ENCODE assay signal across 8 cellular contexts in genomic region chr22:20741634-20742581, GRCh38. TPM values are rescaled to one million over a fixed set of nuclear protein-coding genes. Genes with fewer than 3 reads are reported as not detected.
DNase-seq lines count a peak whose midpoint lies in the region; ATAC-seq, FAIRE-seq and TF ChIP-seq lines count a peak whose summit lies in the region.

No MANE protein-coding gene starts in this region.

- no peaks in the 10 kb centered on the region for H3K27me3 ChIP-seq in HCT116 (ENCODE audit: insufficient read depth, low read length)
- no peaks in the 10 kb centered on the region for H3K27me3 ChIP-seq in lower lobe of right lung (ENCODE audit: low read depth)
- no peaks in the 10 kb centered on the region for H3K27me3 ChIP-seq in tibial artery

- POLR2A ChIA-PET in HCT116 (lab: Charles Lee) (no interaction called here), MCF 10A (lab: Yijun Ruan, JAX) (interaction anchor here (0.7 kb wide), 1 partner anchor 173 kb away, joined by 3 read pairs; no protein-coding TSS in a partner anchor)

- BruUV-seq in HCT116 (replicated peaks; lab: Mats Ljungman, UMichigan) (no TSS peak), MCF 10A (replicated peaks; lab: Mats Ljungman, UMichigan) (no TSS peak)

- no peaks in the 10 kb centered on the region for H4K20me1 ChIP-seq in HCT116 (ENCODE audit: insufficient read depth)

- CTCF ChIA-PET in HCT116 (lab: Charles Lee): interaction anchor here (0.6 to 1.3 kb wide), 7 partner anchors 12 to 324 kb away, joined by 3 to 5 read pairs (median 4); no protein-coding TSS in a partner anchor
- CTCF ChIA-PET in MCF 10A (lab: Yijun Ruan, JAX): interaction anchor here (0.5 to 2.0 kb wide), 18 partner anchors 8 to 362 kb away, joined by 3 to 11 read pairs (median 4); no protein-coding TSS in a partner anchor

- no peak overlapping the region for H3K27ac Mint-ChIP-seq in MCF 10A (ENCODE audit: low read depth, unreplicated experiment)

- no peak overlapping the region for H3K4me3 Mint-ChIP-seq in MCF 10A (ENCODE audit: unreplicated experiment)

- peaks cover 3 to 6% of the 10 kb centered on the region in 2 experiments; a peak in 2 of 4 replicates for H3K36me3 ChIP-seq in HCT116 (ENCODE audit: control insufficient read depth in 1 of 2, insufficient read depth in 2 of 2, low read length in 2 of 2)
- H3K36me3 ChIP-seq in lower lobe of right lung: peaks cover 73% of the 10 kb centered on the region
- peaks cover 53 to 70% (median 58%) of the 10 kb centered on the region in 3 donors for H3K36me3 ChIP-seq in tibial artery

- H3K4me1 ChIP-seq in HCT116 (ENCODE audit: control insufficient read depth in 1 of 2, insufficient read depth in 2 of 2, low read length in 2 of 2) (no peaks in the 10 kb centered on the region), lower lobe of right lung (peaks cover 5% of the 10 kb centered on the region), tibial artery (no peaks in the 10 kb centered on the region)

- intact Hi-C loops in HCT116 (cut with micrococcal nuclease): loop anchor here (2.0 kb wide), 1 partner anchor 135 kb away; no protein-coding TSS in a partner anchor
- intact Hi-C loops in MCF 10A (cut with micrococcal nuclease): no loop called here
- intact Hi-C loops in lower lobe of right lung (cut with DNase I): no loop called here
- intact Hi-C loops in tibial artery (cut with DNase I; ENCODE audit: low total_unique reads): no loop called here

- H3K27ac ChIP-seq in HCT116 (ENCODE audit: low read depth, low read length) (no peak overlapping the region), lower lobe of right lung (no peak overlapping the region), tibial artery (no peak overlapping the region)

- no peaks in the 10 kb centered on the region for H3K79me2 ChIP-seq in HCT116 (ENCODE audit: insufficient read depth, low read length)

- ATAC-seq in HCT116: peak; percentile 63; the same call in 1 of the 2 replicates
- no peak for ATAC-seq in lower lobe of right lung

- H3K4me1 Mint-ChIP-seq in MCF 10A (ENCODE audit: insufficient read depth, unreplicated experiment): no peaks in the 10 kb centered on the region

- H3K36me3 Mint-ChIP-seq in MCF 10A (ENCODE audit: insufficient read depth, unreplicated experiment): peaks cover 46% of the 10 kb centered on the region

- H3K4me2 ChIP-seq in HCT116 (ENCODE audit: low read length): no peak overlapping the region

- H3K9ac ChIP-seq in HCT116 (ENCODE audit: low read length): no peak overlapping the region

- H3K4me3 ChIP-seq in HCT116 (replicated peaks in 1 of 2; ENCODE audit: low read depth in 1 of 2, low read length in 2 of 2) (no peak overlapping the region), lower lobe of right lung (no peak overlapping the region), tibial artery (no peak overlapping the region)

- H3K27me3 Mint-ChIP-seq in MCF 10A (ENCODE audit: insufficient read depth, unreplicated experiment): no peaks in the 10 kb centered on the region

- TF ChIP-seq RAD21 in HCT116 (IDR thresholded peaks at IDR 0.05; ENCODE audit: low read depth): peak; percentile 70

- H2AFZ ChIP-seq in HCT116 (ENCODE audit: low read depth, low read length, poor library complexity, severe bottlenecking): no peak overlapping the region

- peaks cover 12% of the 10 kb centered on the region for H3K9me3 Mint-ChIP-seq in MCF 10A (ENCODE audit: unreplicated experiment)

- TF ChIP-seq POLR2A in HCT116 (IDR thresholded peaks at IDR 0.05; ENCODE audit: borderline replicate concordance, extremely low read depth, insufficient read depth, insufficient read length) (no peak), H54 (IDR thresholded peaks at IDR 0.05; ENCODE audit: low read depth, low read length) (no peak)

- H3K9me3 ChIP-seq in HCT116 (ENCODE audit: control insufficient read depth in 1 of 2, insufficient read depth in 1 of 2, low read depth in 1 of 2, low read length in 2 of 2): peaks cover 0 to 7% of the 10 kb centered on the region in 2 experiments; a peak in 2 of 4 replicates
- H3K9me3 ChIP-seq in lower lobe of right lung: no peaks in the 10 kb centered on the region
- H3K9me3 ChIP-seq in tibial artery: no peaks in the 10 kb centered on the region

- DNase-seq in COLO668 (lab: John Stamatoyannopoulos, UW; ENCODE audit: unreplicated experiment) (peak; percentile 36), HCT116 (ENCODE audit: low read depth, low spot score) (peak; percentile 18), SHP77 treated with DMSO at 0.1 percent for 48 hours (lab: John Stamatoyannopoulos, UW) (peak; percentile 15), MCF 10A (ENCODE audit: unreplicated experiment) (peak; percentile 62), lower lobe of right lung (no peak), tibial artery (no peak), H54 (ENCODE audit: insufficient read length, low spot score) (no peak), dedifferentiated amniotic fluid mesenchymal stem cell (ENCODE audit: extremely low spot score) (no peak)

- RAD21 ChIA-PET in HCT116 (lab: Charles Lee; ENCODE audit: low non-redundant PET in 1 of 2, low total read pairs in 2 of 2, uncharacterized antibody in 2 of 2, unreplicated experiment in 2 of 2): no interaction called here

- no peak for FAIRE-seq in H54 (lab: Jason Lieb, UNC)

- no peaks in the 10 kb centered on the region for H3K9me2 ChIP-seq in HCT116 (ENCODE audit: insufficient read depth)

- TF ChIP-seq CTCF in HCT116 (IDR thresholded peaks at IDR 0.05 in 2 of 3, conservative IDR thresholded peaks at IDR 0.05 in 1 of 3; ENCODE audit: borderline replicate concordance in 1 of 3, insufficient read depth in 1 of 3, low read depth in 2 of 3, low read length in 2 of 3) (peak; percentile 57 to 73 (median 64); a peak in 5 of 6 replicates), MCF 10A (IDR thresholded peaks at IDR 0.05; ENCODE audit: unreplicated experiment) (peak; percentile 85), lower lobe of right lung (IDR thresholded peaks at IDR 0.05) (peak; percentile 53), tibial artery (IDR thresholded peaks at IDR 0.05) (peak; percentile 39 to 47)

TF ChIP-seq in HCT116, 20 proteins besides CTCF, POLR2A, EP300 and RAD21:
- TF ChIP-seq SRF (IDR thresholded peaks at IDR 0.05; ENCODE audit: low read depth): no peak
- TF ChIP-seq CBX3 (IDR thresholded peaks at IDR 0.05; ENCODE audit: low read depth): no peak
- no peak for TF ChIP-seq TCF7L2 (IDR thresholded peaks at IDR 0.05; ENCODE audit: borderline replicate concordance, extremely low read depth, insufficient read depth, insufficient read length)
- no peak for TF ChIP-seq SIN3A (IDR thresholded peaks at IDR 0.05; ENCODE audit: low read depth)
- TF ChIP-seq MAX (IDR thresholded peaks at IDR 0.05): no peak
- no peak for TF ChIP-seq SP1 (IDR thresholded peaks at IDR 0.05; ENCODE audit: low read depth)
- TF ChIP-seq JUND (IDR thresholded peaks at IDR 0.05): no peak
- TF ChIP-seq EZH2 (IDR thresholded peaks at IDR 0.05): no peak
- no peak for TF ChIP-seq ZNF274 (IDR thresholded peaks at IDR 0.05; ENCODE audit: low read depth, low read length)
- TF ChIP-seq ELF1 (IDR thresholded peaks at IDR 0.05; ENCODE audit: borderline replicate concordance, low read depth): no peak
- TF ChIP-seq YY1 (IDR thresholded peaks at IDR 0.05; ENCODE audit: extremely low read depth, insufficient replicate concordance, low read depth, low read length): no peak
- no peak for TF ChIP-seq ZBTB33 (IDR thresholded peaks at IDR 0.05; ENCODE audit: extremely low read depth, insufficient replicate concordance, low read length)
- TF ChIP-seq POLR2AphosphoS5 (IDR thresholded peaks at IDR 0.05; ENCODE audit: low read depth, low read length): no peak

RNA-seq across cellular contexts. Expression of gene SERPIND1, which starts 32.0 kb away (rescaled TPM):
- 0.25 TPM for total RNA-seq in HCT116 (2021; ENCODE audit: unreplicated experiment)
- 0.03 TPM in 1 of 2 replicates, not detected in the other for polyA plus RNA-seq in HCT116 (2012)
- total RNA-seq in MCF 10A (2022): not detected in 2 replicates
- total RNA-seq in lower lobe of right lung: 0.24 TPM

Comparison
In these comparisons a context has a peak if more than half of its experiments do, and no peak if none do; other contexts are left out.
1. DNase-seq: peak in COLO668 (single experiment), HCT116 (single experiment), SHP77 treated with DMSO at 0.1 percent for 48 hours (single experiment) and MCF 10A (single experiment); none in lower lobe of right lung (single experiment), tibial artery (0 of 2), H54 (single experiment) and dedifferentiated amniotic fluid mesenchymal stem cell (single experiment).
2. Peak in every context shown above with its lines, with median percentiles within 50 percentile points of each other: CTCF ChIP-seq.